ENCODE assay signal across 17 cellular contexts in the genomic region with DNA sequence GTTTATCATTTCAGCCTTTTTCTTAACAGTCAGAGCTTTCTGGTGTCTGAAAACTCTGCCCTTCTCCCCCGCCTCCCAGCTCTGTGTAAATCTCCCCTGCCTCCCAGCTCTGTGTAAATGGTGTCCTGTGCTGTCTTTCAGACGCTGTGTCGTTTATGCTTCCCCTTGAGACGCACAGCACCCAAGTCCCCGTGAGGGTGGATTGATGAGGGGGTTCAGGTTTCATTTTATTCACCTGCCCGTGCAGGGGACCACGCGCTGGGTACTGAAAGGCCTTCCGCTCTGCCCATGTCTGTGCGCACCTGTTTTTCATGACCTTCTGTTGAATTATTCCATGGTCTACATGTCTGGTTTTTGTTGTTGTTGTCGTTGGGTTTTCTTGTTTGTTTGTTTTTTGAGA.
DNase-seq lines count a peak whose midpoint lies in the region; ATAC-seq and TF ChIP-seq lines count a peak whose summit lies in the region.
"Had no signal": no experiment of that assay in that cellular context is flagged by ENCODE, and none has a peak within 500 bp of the region (broad histone marks: within the 10 kb centered on the region; RNA-seq: fewer than 3 reads in every experiment).

No MANE protein-coding gene starts in this region.

- TF ChIP-seq CTCF in RWPE1 (conservative IDR thresholded peaks at IDR 0.05; ENCODE audit: low read depth), result no peak
- TF ChIP-seq CTCF in PC-3 (conservative IDR thresholded peaks at IDR 0.05; ENCODE audit: low read depth, low read length), result no peak
- TF ChIP-seq CTCF in Caco-2 (IDR thresholded peaks at IDR 0.05; ENCODE audit: insufficient read depth in 1 of 2, low read depth in 1 of 2, low read length in 1 of 2, severe bottlenecking in 1 of 2, unreplicated experiment in 1 of 2), result no peak

- no peak overlapping the region for H3K4me2 ChIP-seq in PC-3 (ENCODE audit: low read length)

- POLR2A ChIA-PET in RWPE1 (lab: Yijun Ruan, JAX; ENCODE audit: low non-redundant PET), result no interaction called here
- POLR2A ChIA-PET in PC-3 (lab: Charles Lee; ENCODE audit: unreplicated experiment), result no interaction called here
- POLR2A ChIA-PET in Caco-2 (lab: Charles Lee), result no interaction called here

- no peak overlapping the region for H3K9ac ChIP-seq in PC-3 (ENCODE audit: low read length)
- H3K9ac ChIP-seq: BLaER1 had no signal

- peaks cover 13% of the 10 kb centered on the region for H3K4me1 ChIP-seq in PC-3 (ENCODE audit: insufficient read depth, low read length)
- peaks cover 13% of the 10 kb centered on the region for H3K4me1 ChIP-seq in Caco-2

- H2AFZ ChIP-seq in PC-3 (ENCODE audit: low read length), result no peak overlapping the region

- intact Hi-C loops in sciatic nerve (cut with DNase I), result no loop called here
- intact Hi-C loops in PC-3 (cut with micrococcal nuclease), result no loop called here
- intact Hi-C loops in Caco-2 (cut with micrococcal nuclease; ENCODE audit: unreplicated experiment), result no loop called here

- peaks cover 12% of the 10 kb centered on the region for H3K27me3 Mint-ChIP-seq in Caco-2 (ENCODE audit: insufficient read depth, unreplicated experiment)

- no peaks in the 10 kb centered on the region for H3K27me3 ChIP-seq in PC-3 (ENCODE audit: low read length)
- H3K27me3 ChIP-seq in Caco-2 (replicated peaks; ENCODE audit: control insufficient read depth, insufficient read depth, low read length), result no peaks in the 10 kb centered on the region
- H3K27me3 ChIP-seq: BLaER1 had no signal

- no peaks in the 10 kb centered on the region for H3K9me3 Mint-ChIP-seq in Caco-2 (ENCODE audit: unreplicated experiment)
- H3K9me3 Mint-ChIP-seq: CD8-positive, alpha-beta memory T cell had no signal

- no peak overlapping the region for H3K4me3 ChIP-seq in PC-3 (ENCODE audit: low read length)
- H3K4me3 ChIP-seq in Caco-2 (ENCODE audit: low read depth, low read length), result no peak overlapping the region
- H3K4me3 ChIP-seq: BLaER1 had no signal

- no peaks in the 10 kb centered on the region for H3K9me2 ChIP-seq in PC-3 (replicated peaks; ENCODE audit: low read length)

- H3K27ac ChIP-seq in RWPE1 (peak overlapping the region; percentile 92), PC-3 (ENCODE audit: low read length) (no peak overlapping the region)
- H3K27ac ChIP-seq: BLaER1, HL-60 had no signal

- H3K36me3 Mint-ChIP-seq in Caco-2 (ENCODE audit: insufficient read depth, unreplicated experiment), result peaks cover 5% of the 10 kb centered on the region
- H3K36me3 Mint-ChIP-seq: CD8-positive, alpha-beta memory T cell had no signal

- DNase-seq in NCI-H748 (lab: John Stamatoyannopoulos, UW; ENCODE audit: unreplicated experiment), result peak; percentile 39
- DNase-seq in NCI-H748 treated with DMSO at 0.1 percent for 48 hours (lab: John Stamatoyannopoulos, UW), result no peak
- DNase-seq in NCI-H1092 treated with DMSO at 0.1 percent for 48 hours (lab: John Stamatoyannopoulos, UW), result peak; percentile 55
- no peak for DNase-seq in RWPE1 (ENCODE audit: low spot score)
- peak; percentile 14 for DNase-seq in sciatic nerve (ENCODE audit: low spot score)
- DNase-seq in NCI-H446 treated with DMSO at 0.1 percent for 48 hours (lab: John Stamatoyannopoulos, UW), result no peak
- no peak for DNase-seq in PC-3
- DNase-seq in Caco-2, result no peak
- DNase-seq: 8988T; CD8-positive, alpha-beta memory T cell; KBM-7; NCI-H1105 treated with DMSO at 0.1 percent for 48 hours; NCI-H2029; NCI-H226; NCI-H82 had no signal

- ATAC-seq in sciatic nerve (no peak), PC-3 (no peak)

- no peaks in the 10 kb centered on the region for H3K4me1 Mint-ChIP-seq in Caco-2 (ENCODE audit: low read depth, unreplicated experiment)
- H3K4me1 Mint-ChIP-seq: CD8-positive, alpha-beta memory T cell had no signal

- no peak overlapping the region for H3K27ac Mint-ChIP-seq in Caco-2 (ENCODE audit: unreplicated experiment)
- H3K27ac Mint-ChIP-seq: CD8-positive, alpha-beta memory T cell had no signal

- CTCF ChIA-PET in RWPE1 (lab: Yijun Ruan, JAX), result no interaction called here
- CTCF ChIA-PET in PC-3 (lab: Charles Lee), result no interaction called here
- CTCF ChIA-PET in Caco-2 (lab: Charles Lee), result no interaction called here

- H3F3A ChIP-seq in PC-3 (ENCODE audit: low read length, unreplicated experiment), result no peaks in the 10 kb centered on the region

- H3K36me3 ChIP-seq in PC-3 (ENCODE audit: low read depth, low read length), result no peaks in the 10 kb centered on the region
- no peaks in the 10 kb centered on the region for H3K36me3 ChIP-seq in Caco-2 (ENCODE audit: control insufficient read depth, insufficient read depth, low read length)

- BruUV-seq in PC-3 (replicated peaks; lab: Mats Ljungman, UMichigan) (no TSS peak), Caco-2 (replicated peaks; lab: Mats Ljungman, UMichigan) (no TSS peak)

- H4K20me1 ChIP-seq in PC-3 (ENCODE audit: low read length), result no peaks in the 10 kb centered on the region

- no peak overlapping the region for H3K4me3 Mint-ChIP-seq in Caco-2 (ENCODE audit: unreplicated experiment)
- H3K4me3 Mint-ChIP-seq: CD8-positive, alpha-beta memory T cell had no signal

- no peaks in the 10 kb centered on the region for H3K9me3 ChIP-seq in PC-3 (ENCODE audit: low read length)
- H3K9me3 ChIP-seq in Caco-2, result no peaks in the 10 kb centered on the region
- H3K9me3 ChIP-seq: BLaER1 had no signal

- no peaks in the 10 kb centered on the region for H3K79me2 ChIP-seq in PC-3 (ENCODE audit: low read length)

Comparison
In these comparisons a context has a peak if more than half of its experiments do, and no peak if none do; other contexts are left out.
1. DNase-seq: peak in NCI-H748 (single experiment), NCI-H1092 treated with DMSO at 0.1 percent for 48 hours (single experiment) and sciatic nerve (single experiment); none in NCI-H748 treated with DMSO at 0.1 percent for 48 hours (single experiment), RWPE1 (single experiment), NCI-H446 treated with DMSO at 0.1 percent for 48 hours (single experiment), PC-3 (single experiment) and Caco-2 (0 of 2).